ENCODE assay signal across 13 cellular contexts in genomic region chr1:9691726-9692125, GRCh38. TPM values are rescaled to one million over a fixed set of nuclear protein-coding genes. Genes with fewer than 3 reads are reported as not detected.
A peak's percentile ranks its signal among the peaks of the same experiment; 100 is the strongest.
DNase-seq lines count a peak whose midpoint lies in the region; ATAC-seq and TF ChIP-seq lines count a peak whose summit lies in the region.
"Had no signal": no experiment of that assay in that cellular context is flagged by ENCODE, and none has a peak within 500 bp of the region (broad histone marks: within the 10 kb centered on the region; RNA-seq: fewer than 3 reads in every experiment).

No MANE protein-coding gene starts in this region.

- H3F3A ChIP-seq in GM23248 (ENCODE audit: insufficient read depth): 0 out of 2 replicates have a peak, but pooled peaks cover 10% of the 10 kb centered on the region

- no peak overlapping the region for H3K4me3 ChIP-seq in BLaER1
- H3K4me3 ChIP-seq in GM23248: no peak overlapping the region
- H3K4me3 ChIP-seq: adrenal gland, right lobe of liver had no signal

- H3K27me3 ChIP-seq in BLaER1 (no peaks in the 10 kb centered on the region), GM23248 (replicated peaks; ENCODE audit: insufficient read depth) (no peaks in the 10 kb centered on the region)
- H3K27me3 ChIP-seq: adrenal gland, right lobe of liver had no signal

- H3K4me2 ChIP-seq in BLaER1 (peak overlapping the region; percentile 98), GM23248 (ENCODE audit: unreplicated experiment) (peak overlapping the region; percentile 45)

- peak overlapping the region; percentile 81 for H3K27ac Mint-ChIP-seq in activated CD8-positive, alpha-beta T cell treated with anti-CD3 and anti-CD28 coated beads, Interleukin-2, amount 10 ng/mL, durations not matched to agents 7 days and 5 days

- no peak for TF ChIP-seq CTCF in GM10266 (IDR thresholded peaks at IDR 0.05; ENCODE audit: control insufficient read depth, insufficient read depth, low read depth, missing control alignments)

- H3K27me3 Mint-ChIP-seq in activated CD8-positive, alpha-beta T cell treated with anti-CD3 and anti-CD28 coated beads, Interleukin-2, amount 10 ng/mL, durations not matched to agents 7 days and 5 days (ENCODE audit: low read depth): no peaks in the 10 kb centered on the region

- peak; percentile 33 for DNase-seq in GM23248
- DNase-seq in activated CD8-positive, alpha-beta T cell treated with anti-CD3 and anti-CD28 coated beads, Interleukin-2, amount 10 ng/mL, durations not matched to agents 7 days and 5 days: no peak
- peak; percentile 36 for DNase-seq in glomerular visceral epithelial cell (ENCODE audit: extremely low spot score)
- no peak for DNase-seq in GM10266 (ENCODE audit: extremely low spot score)
- DNase-seq in activated gamma-delta T cell treated with Interleukin-2 at 50 U/mL for 16 hours: no peak
- DNase-seq in cerebellum (ENCODE audit: low spot score): no peak
- DNase-seq in hippocampal formation (lab: John Stamatoyannopoulos, UW): no peak
- DNase-seq: activated CD4-positive, alpha-beta T cell treated with anti-CD3 and anti-CD28 coated beads, Interleukin-2, amount 50 U/mL, for 1 hour; adrenal gland; KG1; NCI-H187 treated with DMSO at 0.1 percent for 48 hours; right lobe of liver had no signal

- no peak overlapping the region for H3K27ac ChIP-seq in BLaER1
- H3K27ac ChIP-seq in GM23248: no peak overlapping the region
- H3K27ac ChIP-seq: adrenal gland, right lobe of liver had no signal

- no peak overlapping the region for H2AFZ ChIP-seq in GM23248

- peaks cover 68% of the 10 kb centered on the region for H3K4me1 Mint-ChIP-seq in activated CD8-positive, alpha-beta T cell treated with anti-CD3 and anti-CD28 coated beads, Interleukin-2, amount 10 ng/mL, durations not matched to agents 7 days and 5 days (ENCODE audit: low read depth)

- no peaks in the 10 kb centered on the region for H3K9me3 Mint-ChIP-seq in activated CD8-positive, alpha-beta T cell treated with anti-CD3 and anti-CD28 coated beads, Interleukin-2, amount 10 ng/mL, durations not matched to agents 7 days and 5 days (ENCODE audit: insufficient read depth)

- no peak for ATAC-seq in activated CD8-positive, alpha-beta T cell treated with anti-CD3 and anti-CD28 coated beads, Interleukin-2, amount 10 ng/mL, durations not matched to agents 7 days and 5 days
- ATAC-seq: right lobe of liver had no signal

- POLR2A ChIA-PET in activated CD8-positive, alpha-beta T cell treated with anti-CD3 and anti-CD28 coated beads, Interleukin-2, amount 10 ng/mL, durations not matched to agents 7 days and 5 days (lab: Charles Lee): interaction anchor here (0.8 to 8.8 kb wide), 4 partner anchors 15 to 38 kb away, joined by 3 to 72 read pairs (median 12); partner anchors contain the start of gene PIK3CD

- peaks cover 66% of the 10 kb centered on the region for H3K4me1 ChIP-seq in BLaER1
- H3K4me1 ChIP-seq in GM23248 (ENCODE audit: insufficient read depth): peaks cover 21% of the 10 kb centered on the region

- CTCF ChIA-PET in activated CD8-positive, alpha-beta T cell treated with anti-CD3 and anti-CD28 coated beads, Interleukin-2, amount 10 ng/mL, durations not matched to agents 7 days and 5 days (lab: Charles Lee): interaction anchor here (0.6 to 7.4 kb wide), 7 partner anchors 12 to 76 kb away, joined by 3 to 72 read pairs (median 7); partner anchors contain the start of gene PIK3CD

- no peaks in the 10 kb centered on the region for H3K9me2 ChIP-seq in GM23248 (ENCODE audit: insufficient read depth)

- H3K9ac ChIP-seq in BLaER1 (no peak overlapping the region), GM23248 (no peak overlapping the region)

- in situ Hi-C loops in GM23248 (cut with MboI): no loop called here

- WGBS in GM23248 (ENCODE audit: low coverage in 1 of 2, low lambda C conversion rate in 2 of 2, missing lambda C conversion rate in 2 of 2), 2 experiments: 62 to 68% methylated on average over 5 of the region's 5 CpGs

- H3K9me3 ChIP-seq in BLaER1 (no peaks in the 10 kb centered on the region), GM23248 (ENCODE audit: low read depth) (no peaks in the 10 kb centered on the region)
- H3K9me3 ChIP-seq: adrenal gland, right lobe of liver had no signal

- peak overlapping the region; percentile 84 for H3K4me3 Mint-ChIP-seq in activated CD8-positive, alpha-beta T cell treated with anti-CD3 and anti-CD28 coated beads, Interleukin-2, amount 10 ng/mL, durations not matched to agents 7 days and 5 days

- H3K79me2 ChIP-seq in GM23248 (ENCODE audit: insufficient read depth): no peaks in the 10 kb centered on the region; the same call in 1 of the 2 replicates

- peaks cover 100% of the 10 kb centered on the region for H4K20me1 ChIP-seq in BLaER1
- H4K20me1 ChIP-seq in GM23248 (ENCODE audit: insufficient read depth): no peaks in the 10 kb centered on the region

- peaks cover 67% of the 10 kb centered on the region for H3K36me3 Mint-ChIP-seq in activated CD8-positive, alpha-beta T cell treated with anti-CD3 and anti-CD28 coated beads, Interleukin-2, amount 10 ng/mL, durations not matched to agents 7 days and 5 days (ENCODE audit: low read depth)

- peaks cover 58% of the 10 kb centered on the region for H3K36me3 ChIP-seq in BLaER1
- no peaks in the 10 kb centered on the region for H3K36me3 ChIP-seq in GM23248 (ENCODE audit: low read depth)
- H3K36me3 ChIP-seq: adrenal gland, right lobe of liver had no signal

RNA-seq across cellular contexts. Expression of gene PIK3CD, which starts 40.2 kb away (rescaled TPM):
- total RNA-seq in GM23248 (2014; rRNA removed; shearing (Covaris generic)): 7.1 and 8.0 TPM in 2 replicates
- polyA plus RNA-seq in GM23248 (2016; fragmentation: Nextera tagmentation; extraction: Ambion mirVana): 3.3 and 3.5 TPM in 2 replicates
- total RNA-seq in activated CD8-positive, alpha-beta T cell treated with anti-CD3 and anti-CD28 coated beads, Interleukin-2, amount 10 ng/mL, durations not matched to agents 7 days and 5 days: 100 to 1,000 TPM; 283 to 285 TPM
- total RNA-seq in cerebellum: 5.2 TPM

Comparison
In these comparisons a context has a peak if more than half of its experiments do, and no peak if none do; other contexts are left out.
1. DNase-seq: peak in GM23248 (single experiment) and glomerular visceral epithelial cell (single experiment); none in activated CD8-positive, alpha-beta T cell treated with anti-CD3 and anti-CD28 coated beads, Interleukin-2, amount 10 ng/mL, durations not matched to agents 7 days and 5 days (single experiment), GM10266 (single experiment), activated gamma-delta T cell treated with Interleukin-2 at 50 U/mL for 16 hours (single experiment), cerebellum (single experiment) and hippocampal formation (0 of 2).
2. RNA of gene PIK3CD, which starts 40.2 kb away (total RNA-seq): 283 to 285 TPM in activated CD8-positive, alpha-beta T cell treated with anti-CD3 and anti-CD28 coated beads, Interleukin-2, amount 10 ng/mL, durations not matched to agents 7 days and 5 days; 7.1 to 8.0 TPM in GM23248 and 5.2 TPM in cerebellum (single experiment); every median in the first group is over 10 times any median in the second.